In genomic region chr10:47029181-47029971, GRCh38 we compare ENCODE assay signal across 21 cellular contexts.
DNase-seq lines count a peak whose midpoint lies in the region; ATAC-seq, FAIRE-seq and TF ChIP-seq lines count a peak whose summit lies in the region.
"Had no signal": no experiment of that assay in that cellular context is flagged by ENCODE, and none has a peak within 500 bp of the region (broad histone marks: within the 10 kb centered on the region; RNA-seq: fewer than 3 reads in every experiment).

No MANE protein-coding gene starts in this region.

- H3K4me1 ChIP-seq in body of pancreas (no peaks in the 10 kb centered on the region), ovary (ENCODE audit: insufficient read depth) (no peaks in the 10 kb centered on the region)
- H3K4me1 ChIP-seq: pancreas had no signal

- H3K36me3 ChIP-seq in body of pancreas (replicated peaks in 1 of 2; ENCODE audit: insufficient read depth in 1 of 2, low read depth in 2 of 2), result no peaks in the 10 kb centered on the region
- H3K36me3 ChIP-seq in ovary, result no peaks in the 10 kb centered on the region
- H3K36me3 ChIP-seq: pancreas, tibial nerve had no signal

- no peak overlapping the region for H3K4me3 ChIP-seq in body of pancreas
- no peak overlapping the region for H3K4me3 ChIP-seq in ovary
- H3K4me3 ChIP-seq: pancreas, tibial nerve had no signal

- no peak for ATAC-seq in body of pancreas
- ATAC-seq in HG02852 (IDR thresholded peaks at IDR 0.05; ENCODE audit: unreplicated experiment), result no peak
- ATAC-seq in GM19397 (IDR thresholded peaks at IDR 0.05; ENCODE audit: unreplicated experiment), result no peak
- ATAC-seq: pancreas; stimulated activated naive B cell treated with anti-CD40 and anti-IgM and Interleukin-4, amounts not matched to agents 10 μg/mL and 1 μg/mL and 100 μg/mL, for 72 hours had no signal

- no peaks in the 10 kb centered on the region for H3K9me3 ChIP-seq in body of pancreas
- no peaks in the 10 kb centered on the region for H3K9me3 ChIP-seq in ovary
- H3K9me3 ChIP-seq: pancreas, tibial nerve had no signal

- TF ChIP-seq POLR2A in body of pancreas (IDR thresholded peaks at IDR 0.05) (no peak), ovary (IDR thresholded peaks at IDR 0.05) (no peak)

- 76 to 79% methylated on average over 13 of the region's 13 CpGs for WGBS in body of pancreas, 2 donors
- 87 to 92% (median 89%) methylated on average over 13 of the region's 13 CpGs for WGBS in ovary, 3 donors

- no peaks in the 10 kb centered on the region for H3K27me3 ChIP-seq in body of pancreas
- H3K27me3 ChIP-seq in ovary, result no peaks in the 10 kb centered on the region
- H3K27me3 ChIP-seq: pancreas, tibial nerve had no signal

- TF ChIP-seq CTCF in D721Med (IDR thresholded peaks at IDR 0.05; ENCODE audit: insufficient read depth, missing control alignments), result no peak
- TF ChIP-seq CTCF in body of pancreas (IDR thresholded peaks at IDR 0.05), result no peak
- no peak for TF ChIP-seq CTCF in ovary (IDR thresholded peaks at IDR 0.05)

- no peak for FAIRE-seq in D721Med (lab: Jason Lieb, UNC)
- FAIRE-seq: pancreas, RCC 7860 had no signal

- no peak for TF ChIP-seq EP300 in ovary (IDR thresholded peaks at IDR 0.05)

- H3K27ac ChIP-seq in body of pancreas (no peak overlapping the region), ovary (no peak overlapping the region)
- H3K27ac ChIP-seq: pancreas had no signal

- intact Hi-C loops in body of pancreas (cut with DNase I) (loop anchor here (5.0 kb wide), 1 partner anchor 288 kb away; no protein-coding TSS in a partner anchor), ovary (cut with DNase I) (loop anchor here in 1 of 4 donors (10.0 kb wide), 1 partner anchor 285 kb away; no protein-coding TSS in a partner anchor)

- DNase-seq in 8988T (peak; percentile 9), D721Med (ENCODE audit: insufficient read length, low spot score) (peak; percentile 7), body of pancreas (peak in 3 of 4 donors; percentile 1 to 8 (median 7)), ovary (peak in 3 of 5 donors; percentile 3 to 11 (median 3)), midbrain (lab: John Stamatoyannopoulos, UW) (no peak), NCI-H1105 treated with DMSO at 0.1 percent for 48 hours (lab: John Stamatoyannopoulos, UW) (no peak)
- DNase-seq: activated CD4-positive, CD25-positive, alpha-beta regulatory T cell; cortex of kidney; DND-41; Karpas-422; naive B cell; NCI-H1092 treated with DMSO at 0.1 percent for 48 hours; NCI-H2081; NCI-H510A treated with DMSO at 0.1 percent for 48 hours; stimulated activated CD4-positive, alpha-beta T cell treated with anti-CD3 and anti-CD28 coated beads, Interleukin-1b, Interleukin-23, amount 100 ng/mL, for 48 hours; stimulated activated naive B cell treated with anti-CD40 and anti-IgM and Interleukin-4, amounts not matched to agents 10 μg/mL and 1 μg/mL and 100 μg/mL, for 72 hours had no signal

Comparison
In these comparisons a context has a peak if more than half of its experiments do, and no peak if none do; other contexts are left out.
1. DNase-seq: peak in 8988T (single experiment), D721Med (single experiment), body of pancreas (3 of 4) and ovary (3 of 5); none in midbrain (single experiment) and NCI-H1105 treated with DMSO at 0.1 percent for 48 hours (single experiment).